In the genomic region with DNA sequence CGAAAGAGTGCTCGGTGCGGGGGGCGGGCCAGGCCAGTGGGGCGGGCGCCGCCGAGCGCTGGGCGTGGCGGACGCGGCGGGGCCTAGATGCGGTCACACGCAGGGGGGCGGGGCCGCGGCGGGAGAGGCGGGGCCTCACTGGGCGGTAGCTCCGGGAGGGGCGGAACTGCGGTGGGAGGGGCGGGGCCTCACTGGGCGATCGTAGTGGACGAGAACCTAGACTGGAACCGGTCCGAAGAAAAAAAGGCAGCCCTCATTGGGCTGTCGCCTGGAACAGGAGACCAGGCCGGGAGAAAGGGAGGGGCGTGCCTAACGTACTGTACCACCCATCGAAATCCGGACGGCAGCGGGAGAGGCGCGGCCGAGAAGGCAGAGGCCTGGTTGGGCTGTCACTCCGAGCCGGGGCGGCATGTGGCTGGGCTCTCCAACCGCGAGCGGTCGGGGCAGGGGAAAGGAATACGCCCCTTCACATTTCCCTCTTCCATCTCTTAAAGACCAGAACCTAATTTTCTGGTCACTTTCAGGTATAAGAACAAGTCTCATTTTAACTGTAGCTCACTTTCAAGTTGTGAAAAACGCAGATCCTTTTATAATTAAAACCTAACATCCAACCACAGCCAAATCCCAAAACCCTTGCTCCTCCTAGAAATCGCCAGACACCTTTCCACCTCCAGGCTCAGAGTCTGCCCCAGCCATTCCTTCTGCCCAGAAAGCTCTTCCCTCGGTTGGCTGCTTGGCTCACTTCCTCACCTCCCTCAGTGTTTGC, we compare ENCODE assay signal across 8 cellular contexts. TPM values are rescaled to one million over a fixed set of nuclear protein-coding genes. Genes with fewer than 3 reads are reported as not detected.
DNase-seq lines count a peak whose midpoint lies in the region; ATAC-seq and TF ChIP-seq lines count a peak whose summit lies in the region.

Gene ANO10, minus strand, starts transcription at position 38 of the 766 bp plus-strand sequence. CDS start 16,159 bp downstream, outside the sequence.

- no peaks in the 10 kb centered on the region for H3K9me2 ChIP-seq in OCI-LY1 (ENCODE audit: low read depth, low read length)

- H3K27me3 ChIP-seq in HUES64 (ENCODE audit: insufficient read depth, low read length): no peaks in the 10 kb centered on the region
- H3K27me3 ChIP-seq in OCI-LY1 (ENCODE audit: insufficient read depth, low read length): no peaks in the 10 kb centered on the region

- peak within 1 kb of the TSS; percentile 88 for H3K27ac Mint-ChIP-seq in endothelial cell (ENCODE audit: unreplicated experiment)

- H3K4me3 ChIP-seq in HUES64 (ENCODE audit: low read length) (peak within 1 kb of the TSS; percentile 80), OCI-LY1 (ENCODE audit: low read depth, low read length, poor library complexity, severe bottlenecking) (peak within 1 kb of the TSS; percentile 68), mesodermal cell (ENCODE audit: extremely low read depth, insufficient read depth, low read length, poor library complexity, severe bottlenecking) (peak within 1 kb of the TSS; percentile 79)

- peaks cover 8% of the 10 kb centered on the region for H3K27me3 Mint-ChIP-seq in endothelial cell (ENCODE audit: unreplicated experiment)

- peak; percentile 97 for ATAC-seq in GM21515 (IDR thresholded peaks at IDR 0.05; ENCODE audit: unreplicated experiment)

- H3K79me2 ChIP-seq in OCI-LY1 (ENCODE audit: insufficient read depth, low read length): no peaks in the 10 kb centered on the region

- H3K4me1 Mint-ChIP-seq in endothelial cell (ENCODE audit: unreplicated experiment): peaks cover 26% of the 10 kb centered on the region

- WGBS in HUES64: 1% methylated on average over 53 of the region's 53 CpGs
- 1 to 3% methylated on average over 27 to 36 of the region's 53 CpGs for WGBS in mesodermal cell (ENCODE audit: insufficient coverage in 2 of 2), 2 experiments

- H3K4me1 ChIP-seq in HUES64 (ENCODE audit: insufficient read depth, low read length) (peaks cover 4% of the 10 kb centered on the region; the same call in 1 of the 2 replicates), OCI-LY1 (ENCODE audit: insufficient read depth, low read length, severe bottlenecking) (peaks cover 11% of the 10 kb centered on the region), mesodermal cell (ENCODE audit: control insufficient read depth, insufficient read depth, low read length, poor library complexity, severe bottlenecking) (no peaks in the 10 kb centered on the region)

- H3K4me3 Mint-ChIP-seq in endothelial cell (ENCODE audit: unreplicated experiment): peak within 1 kb of the TSS; percentile 100

- H3F3A ChIP-seq in OCI-LY1 (ENCODE audit: insufficient read depth, low read length): no peaks in the 10 kb centered on the region

- no peaks in the 10 kb centered on the region for H4K20me1 ChIP-seq in OCI-LY1 (ENCODE audit: insufficient read depth, low read length)

- H3K27ac ChIP-seq in HUES64 (ENCODE audit: low read depth, low read length): peak within 1 kb of the TSS; percentile 77
- H3K27ac ChIP-seq in OCI-LY1 (ENCODE audit: low read depth, low read length, poor library complexity, severe bottlenecking): no peak within 1 kb of the TSS
- H3K27ac ChIP-seq in mesodermal cell (ENCODE audit: low read depth, low read length, severe bottlenecking): peak within 1 kb of the TSS; percentile 68

- TF ChIP-seq CTCF in OCI-LY1 (IDR thresholded peaks at IDR 0.05; ENCODE audit: low read length) (no peak), endothelial cell (IDR thresholded peaks at IDR 0.05; ENCODE audit: unreplicated experiment) (no peak)

- H3K9me3 Mint-ChIP-seq in endothelial cell (ENCODE audit: unreplicated experiment): no peaks in the 10 kb centered on the region

- no peaks in the 10 kb centered on the region for H3K36me3 Mint-ChIP-seq in endothelial cell (ENCODE audit: low read depth, unreplicated experiment)

- peak within 1 kb of the TSS; percentile 84 for H3K9ac ChIP-seq in HUES64 (ENCODE audit: low read depth, low read length)
- H3K9ac ChIP-seq in OCI-LY1 (ENCODE audit: low read length): peak within 1 kb of the TSS; percentile 62

- H3K9me3 ChIP-seq in HUES64 (ENCODE audit: insufficient read depth, low read depth, low read length) (no peaks in the 10 kb centered on the region), OCI-LY1 (ENCODE audit: low read length) (no peaks in the 10 kb centered on the region), mesodermal cell (ENCODE audit: control insufficient read depth, low read length) (no peaks in the 10 kb centered on the region)

- no peaks in the 10 kb centered on the region for H3K36me3 ChIP-seq in HUES64 (ENCODE audit: insufficient read depth, low read length)
- H3K36me3 ChIP-seq in OCI-LY1 (ENCODE audit: insufficient read depth, low read length): no peaks in the 10 kb centered on the region
- no peaks in the 10 kb centered on the region for H3K36me3 ChIP-seq in mesodermal cell (ENCODE audit: control insufficient read depth, insufficient read depth, low read length)

- H3K4me2 ChIP-seq in OCI-LY1 (ENCODE audit: low read length): peak within 1 kb of the TSS; percentile 74

- peak within 1 kb of the TSS; percentile 85 for H2AFZ ChIP-seq in OCI-LY1 (ENCODE audit: low read length)

- DNase-seq in D341Med (ENCODE audit: low spot score) (peak; percentile 98), activated T-cell treated with anti-CD3 and anti-CD28 coated beads for 1 hour (ENCODE audit: low read depth) (peak; percentile 96), endothelial cell (ENCODE audit: low spot score) (peak; percentile 99)
- peak; percentile 99 for DNase-seq in stimulated activated CD8-positive, alpha-beta memory T cell treated with anti-CD3 and anti-CD28 coated beads, Interleukin-15, amount 100 ng/mL, for 24 hours (ENCODE audit: low read depth)

RNA-seq across cellular contexts. Expression of gene ANO10, which starts in this region (rescaled TPM):
- polyA plus RNA-seq in HUES64 (2013, experiment 1 of 2): 26.6 TPM
- polyA plus RNA-seq in HUES64 (2013, experiment 2 of 2): 31.4 TPM
- total RNA-seq in endothelial cell (ENCODE audit: unreplicated experiment): 112 TPM
- polyA plus RNA-seq in mesodermal cell (2013, experiment 1 of 2): 39.6 TPM
- polyA plus RNA-seq in mesodermal cell (2013, experiment 2 of 2): 38.5 TPM
